In genomic region chr21:28734522-28735175, GRCh38 we compare ENCODE assay signal across 14 cellular contexts.
"Had no signal": no experiment of that assay in that cellular context is flagged by ENCODE, and none has a peak within 500 bp of the region (broad histone marks: within the 10 kb centered on the region; RNA-seq: fewer than 3 reads in every experiment).

No MANE protein-coding gene starts in this region.

- H3K9me3 ChIP-seq: upper lobe of left lung had no signal

- DNase-seq: activated CD4-positive, alpha-beta T cell treated with anti-CD3 and anti-CD28 coated beads for 4 hours; activated CD8-positive, alpha-beta memory T cell treated with anti-CD3 and anti-CD28 coated beads, Interleukin-2, amount 50 U/mL, for 4 hours; activated CD8-positive, alpha-beta T cell treated with anti-CD3 and anti-CD28 coated beads for 36 hours; activated effector memory CD4-positive, alpha-beta T cell treated with anti-CD3 and anti-CD28 coated beads, Interleukin-2, amount 50 U/mL, for 16 hours; activated T-cell treated with anti-CD3 and anti-CD28 coated beads, Interleukin-2, amount 50 U/mL, for 48 hours; caudate nucleus; foreskin melanocyte; head of caudate nucleus; naive B cell; spleen; stimulated activated CD4-positive, alpha-beta T cell treated with anti-CD3 and anti-CD28 coated beads, Interleukin-1b, Interleukin-23, amount 100 ng/mL, for 48 hours; stimulated activated naive CD8-positive, alpha-beta T cell treated with anti-CD3 and anti-CD28 coated beads, Interleukin-15, amount 100 ng/mL, for 72 hours; upper lobe of left lung had no signal

- H3K36me3 ChIP-seq: neural progenitor cell, spleen, upper lobe of left lung had no signal

- H3K27ac ChIP-seq: neural progenitor cell, spleen, upper lobe of left lung had no signal

- H3K27me3 ChIP-seq: neural progenitor cell, spleen, upper lobe of left lung had no signal

- H3K4me3 ChIP-seq: neural progenitor cell, spleen, upper lobe of left lung had no signal
